In the genomic region with DNA sequence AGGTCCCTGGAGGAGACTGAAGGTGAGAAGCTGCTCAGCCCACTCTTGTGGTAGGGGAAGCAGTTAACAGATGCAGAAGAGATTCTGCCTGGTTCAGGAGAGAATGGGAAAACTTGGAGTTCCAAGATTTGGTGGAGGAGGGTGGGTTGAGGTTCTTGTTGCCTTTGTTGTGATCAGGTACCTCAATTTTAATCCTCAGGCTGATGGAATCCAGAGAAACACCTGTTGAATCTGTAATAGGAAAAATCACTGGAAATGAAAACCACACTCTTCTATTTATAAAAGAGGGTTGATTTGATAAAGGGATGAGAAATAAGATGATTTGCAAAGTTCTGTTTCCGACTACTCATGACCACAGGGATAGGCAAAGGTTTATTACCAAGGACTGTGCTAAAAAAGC, we compare ENCODE assay signal across 8 cellular contexts.
"Had no signal": no experiment of that assay in that cellular context is flagged by ENCODE, and none has a peak within 500 bp of the region (broad histone marks: within the 10 kb centered on the region; RNA-seq: fewer than 3 reads in every experiment).

No MANE protein-coding gene starts in this region.

- H3K27ac Mint-ChIP-seq: IgD-negative memory B cell had no signal

- H3K4me3 ChIP-seq: K562 had no signal

- H3K27ac ChIP-seq: HL-60 had no signal

- H3K27me3 Mint-ChIP-seq: IgD-negative memory B cell had no signal

- DNase-seq: IMR-90, KBM-7, KG1 had no signal

- H3K4me1 Mint-ChIP-seq: IgD-negative memory B cell had no signal

- H3K36me3 Mint-ChIP-seq: IgD-negative memory B cell had no signal

- H3K4me3 Mint-ChIP-seq: IgD-negative memory B cell had no signal

- FAIRE-seq: HepG2, HTR-8/SVneo, K562 had no signal
